Comparison of ENCODE assay signal across 18 cellular contexts in genomic region chr17:78486228-78486802, GRCh38.
"Had no signal": no experiment of that assay in that cellular context is flagged by ENCODE, and none has a peak within 500 bp of the region (broad histone marks: within the 10 kb centered on the region; RNA-seq: fewer than 3 reads in every experiment).

No MANE protein-coding gene starts in this region.

- H3K4me1 ChIP-seq: testis had no signal

- H3K27ac ChIP-seq: esophagus squamous epithelium, right atrium auricular region, testis, tibial nerve, upper lobe of right lung had no signal

- H3K9me3 Mint-ChIP-seq: effector memory CD8-positive, alpha-beta T cell; immature natural killer cell; natural killer cell treated with Interleukin-12 subunit alpha and Interleukin-12 subunit beta and Interleukin-15 and Interleukin-18, amount 100 ng/mL, for 72 hours had no signal

- H3K27ac Mint-ChIP-seq: effector memory CD8-positive, alpha-beta T cell; natural killer cell treated with Interleukin-12 subunit alpha and Interleukin-12 subunit beta and Interleukin-15 and Interleukin-18, amount 100 ng/mL, for 72 hours had no signal

- H3K36me3 Mint-ChIP-seq: immature natural killer cell; natural killer cell treated with Interleukin-12 subunit alpha and Interleukin-12 subunit beta and Interleukin-15 and Interleukin-18, amount 100 ng/mL, for 72 hours had no signal

- DNase-seq: effector memory CD8-positive, alpha-beta T cell; esophagus squamous epithelium; foreskin fibroblast; immature natural killer cell; kidney; left cardiac atrium; left ventricle myocardium superior; mesenchymal stem cell; midbrain; small intestine; stimulated activated CD4-positive, alpha-beta T cell treated with anti-CD3 and anti-CD28 coated beads, Interleukin-12 subunit alpha, Interleukin-12 subunit beta, amount 100 ng/mL, for 4 hours; stimulated activated naive CD8-positive, alpha-beta T cell treated with anti-CD3 and anti-CD28 coated beads, Interleukin-15, Interleukin-2, amounts not matched to agents 100 U/mL and 50 U/mL, for 24 hours; testis; upper lobe of right lung had no signal

- ATAC-seq: effector memory CD8-positive, alpha-beta T cell; left cardiac atrium; left ventricle myocardium superior; natural killer cell treated with Interleukin-12 subunit alpha and Interleukin-12 subunit beta and Interleukin-15 and Interleukin-18, amount 100 ng/mL, for 72 hours; stimulated activated naive CD8-positive, alpha-beta T cell treated with anti-CD3 and anti-CD28 coated beads, Interleukin-15, Interleukin-2, amounts not matched to agents 100 U/mL and 50 U/mL, for 24 hours; upper lobe of right lung had no signal

- H3K4me3 Mint-ChIP-seq: effector memory CD8-positive, alpha-beta T cell; immature natural killer cell; natural killer cell treated with Interleukin-12 subunit alpha and Interleukin-12 subunit beta and Interleukin-15 and Interleukin-18, amount 100 ng/mL, for 72 hours had no signal

- H3K27me3 ChIP-seq: right atrium auricular region, testis had no signal

- H3K9me3 ChIP-seq: esophagus squamous epithelium, right atrium auricular region, testis, tibial nerve, upper lobe of right lung had no signal

- H3K36me3 ChIP-seq: esophagus squamous epithelium, right atrium auricular region, tibial nerve, upper lobe of right lung had no signal

- H3K4me3 ChIP-seq: esophagus squamous epithelium, lung, right atrium auricular region, testis, tibial nerve, upper lobe of right lung had no signal
